ENCODE assay signal across 8 cellular contexts in the genomic region with DNA sequence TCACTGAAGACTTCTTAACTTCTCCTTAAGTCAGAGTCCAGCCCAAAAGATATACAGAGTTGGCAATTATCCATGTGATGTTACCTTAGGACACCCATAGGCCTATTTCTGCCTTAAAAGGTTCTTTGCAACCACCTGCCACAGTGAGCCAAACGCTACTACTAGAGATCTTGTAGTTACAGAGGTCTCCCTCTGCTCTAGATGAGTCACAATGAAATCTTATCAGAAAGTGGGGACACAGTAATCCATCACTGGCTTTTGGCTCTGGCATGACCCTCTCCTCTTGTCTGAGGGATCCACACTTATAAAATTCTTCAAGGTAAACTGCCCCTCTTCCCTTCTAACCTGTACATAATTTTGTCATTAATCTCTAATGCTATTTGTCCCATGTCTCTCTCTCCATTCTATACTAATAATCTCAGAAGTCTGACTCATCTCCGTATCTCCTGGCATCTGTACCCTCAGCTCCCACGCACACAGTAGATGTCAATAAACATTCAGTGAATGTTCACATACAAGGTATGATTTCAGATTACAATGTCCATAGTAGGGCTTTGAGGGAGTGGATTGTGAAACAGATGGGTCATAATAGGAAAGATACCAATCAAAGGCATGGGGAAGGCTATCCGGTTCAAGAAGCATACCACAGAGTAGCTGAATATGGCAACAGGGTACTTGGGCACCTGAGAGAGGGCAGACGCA.
DNase-seq lines count a peak whose midpoint lies in the region; ATAC-seq and TF ChIP-seq lines count a peak whose summit lies in the region.

No MANE protein-coding gene starts in this region.

- DNase-seq in SJSA1 (ENCODE audit: low read depth in 1 of 2, low spot score in 2 of 2) (peak in 1 of 2 experiments; percentile 73), iris pigment epithelial cell (ENCODE audit: low read depth) (peak; percentile 84), GM20000 (ENCODE audit: low spot score) (no peak), AG08395 (ENCODE audit: low spot score) (no peak), GM10248 (ENCODE audit: extremely low spot score) (no peak), T-helper 9 cell (no peak)

- H3K9me3 ChIP-seq in SJSA1 (replicated peaks), result no peaks in the 10 kb centered on the region

- peaks cover 22% of the 10 kb centered on the region for H3K4me1 ChIP-seq in SJSA1 (replicated peaks)

- H3K36me3 ChIP-seq in SJSA1, result no peaks in the 10 kb centered on the region

- H3K27me3 ChIP-seq in SJSA1 (replicated peaks), result no peaks in the 10 kb centered on the region

- POLR2A ChIA-PET in GM10248 (lab: Yijun Ruan, JAX), result no interaction called here

- CTCF ChIA-PET in GM10248 (lab: Yijun Ruan, JAX), result interaction anchor here (0.9 to 1.6 kb wide), 6 partner anchors 9 to 80 kb away, joined by 3 to 7 read pairs (median 4); no protein-coding TSS in a partner anchor

- ATAC-seq in GM18517 (IDR thresholded peaks at IDR 0.05; ENCODE audit: unreplicated experiment) (peak; percentile 40), HG02610 (IDR thresholded peaks at IDR 0.05; ENCODE audit: unreplicated experiment) (peak; percentile 29)

- no peak overlapping the region for H3K4me3 ChIP-seq in SJSA1

- peak overlapping the region; percentile 21 for H3K27ac ChIP-seq in SJSA1

- TF ChIP-seq CTCF in GM20000 (IDR thresholded peaks at IDR 0.05; ENCODE audit: extremely low read depth, missing control alignments) (no peak), GM10248 (IDR thresholded peaks at IDR 0.05; ENCODE audit: control extremely low read depth, extremely low read depth, low read depth, missing control alignments) (no peak)
